Comparison of ENCODE assay signal across 11 cellular contexts in genomic region chr6:85680388-85680787, GRCh38. TPM values are rescaled to one million over a fixed set of nuclear protein-coding genes. Genes with fewer than 3 reads are reported as not detected.
DNase-seq lines count a peak whose midpoint lies in the region; ATAC-seq and TF ChIP-seq lines count a peak whose summit lies in the region.
"Had no signal": no experiment of that assay in that cellular context is flagged by ENCODE, and none has a peak within 500 bp of the region (broad histone marks: within the 10 kb centered on the region; RNA-seq: fewer than 3 reads in every experiment).

No MANE protein-coding gene starts in this region.

- H3F3A ChIP-seq in SU-DHL-6 (ENCODE audit: insufficient read depth), result peaks cover 32% of the 10 kb centered on the region

- H3K36me3 ChIP-seq in CD4-positive, CD25-positive, alpha-beta regulatory T cell (ENCODE audit: control insufficient read depth, insufficient read depth, low read length), result peaks cover 3% of the 10 kb centered on the region
- H3K36me3 ChIP-seq in SU-DHL-6 (ENCODE audit: low read length), result peaks cover 26% of the 10 kb centered on the region

- H3K9ac ChIP-seq in SU-DHL-6 (ENCODE audit: low read length), result peak overlapping the region; percentile 98

- H3K79me2 ChIP-seq in SU-DHL-6 (ENCODE audit: insufficient read depth, low read length), result peaks cover 43% of the 10 kb centered on the region

- H4K20me1 ChIP-seq in SU-DHL-6 (ENCODE audit: low read depth, low read length), result peaks cover 25% of the 10 kb centered on the region

- H3K9me2 ChIP-seq in SU-DHL-6 (replicated peaks; ENCODE audit: insufficient read depth, low read length), result no peaks in the 10 kb centered on the region

- H3K27ac ChIP-seq in CD4-positive, CD25-positive, alpha-beta regulatory T cell (ENCODE audit: insufficient read depth, low read length, poor library complexity, severe bottlenecking), result peak overlapping the region; percentile 93
- H3K27ac ChIP-seq in HL-60 (replicated peaks) (peak overlapping the region; percentile 97), SU-DHL-6 (ENCODE audit: low read depth, low read length) (peak overlapping the region; percentile 91; the same call in 1 of the 2 replicates)

- intact Hi-C loops in CD14-positive monocyte (cut with micrococcal nuclease), result no loop called here

- H3K9me3 ChIP-seq in CD4-positive, CD25-positive, alpha-beta regulatory T cell (ENCODE audit: control insufficient read depth in 2 of 2, low read length in 2 of 2), result no peaks in the 10 kb centered on the region
- H3K9me3 ChIP-seq in SU-DHL-6 (ENCODE audit: insufficient read depth, low read length), result no peaks in the 10 kb centered on the region; the same call in 1 of the 2 replicates

- peaks cover 27% of the 10 kb centered on the region for H3K4me1 ChIP-seq in CD4-positive, CD25-positive, alpha-beta regulatory T cell (ENCODE audit: control insufficient read depth, insufficient read depth, low read length, poor library complexity, severe bottlenecking)

- no peaks in the 10 kb centered on the region for H3K27me3 ChIP-seq in CD4-positive, CD25-positive, alpha-beta regulatory T cell (ENCODE audit: control insufficient read depth, insufficient read depth, low read length)
- H3K27me3 ChIP-seq in HL-60 (ENCODE audit: insufficient read depth, poor library complexity, severe bottlenecking) (no peaks in the 10 kb centered on the region), SU-DHL-6 (ENCODE audit: low read length) (no peaks in the 10 kb centered on the region)

- peak overlapping the region; percentile 94 for H3K4me2 ChIP-seq in SU-DHL-6 (ENCODE audit: low read depth, low read length, poor library complexity, severe bottlenecking)

- no peak for ATAC-seq in CD4-positive, CD25-positive, alpha-beta regulatory T cell (ENCODE audit: low read depth in 2 of 2)

- peaks cover 15 to 30% (median 24%) of the 10 kb centered on the region in 4 donors for H3K4me1 Mint-ChIP-seq in CD4-positive, CD25-positive, alpha-beta regulatory T cell
- H3K4me1 Mint-ChIP-seq in CD14-positive monocyte, result peaks cover 34% of the 10 kb centered on the region

- peak overlapping the region; percentile 3 to 99 (median 70) for H3K4me3 Mint-ChIP-seq in CD4-positive, CD25-positive, alpha-beta regulatory T cell
- no peak overlapping the region for H3K4me3 Mint-ChIP-seq in CD14-positive monocyte

- TF ChIP-seq CTCF in HL-60 (IDR thresholded peaks at IDR 0.05; ENCODE audit: insufficient read depth, low read length) (no peak), SU-DHL-6 (IDR thresholded peaks at IDR 0.05; ENCODE audit: insufficient read depth, low read length, poor library complexity, severe bottlenecking) (no peak), CD14-positive monocyte (IDR thresholded peaks at IDR 0.05) (no peak)

- H3K9me3 Mint-ChIP-seq in CD4-positive, CD25-positive, alpha-beta regulatory T cell, result peaks cover 0 to 1% (median 0%) of the 10 kb centered on the region in 7 donors
- peaks cover 0 to 3% (median 0%) of the 10 kb centered on the region in 7 donors for H3K9me3 Mint-ChIP-seq in CD14-positive monocyte

- H3K27me3 Mint-ChIP-seq in CD4-positive, CD25-positive, alpha-beta regulatory T cell, result peaks cover 5% of the 10 kb centered on the region
- no peaks in the 10 kb centered on the region for H3K27me3 Mint-ChIP-seq in CD14-positive monocyte (ENCODE audit: low read depth in 3 of 3)

- DNase-seq in CD4-positive, CD25-positive, alpha-beta regulatory T cell, result no peak
- DNase-seq in HL-60 (ENCODE audit: low read depth in 1 of 2, low spot score in 1 of 2) (peak; percentile 18 to 40), glomerular visceral epithelial cell (ENCODE audit: extremely low spot score) (peak; percentile 7), CD14-positive monocyte (ENCODE audit: low spot score) (no peak), GDM1 (lab: John Stamatoyannopoulos, UW) (no peak), NCI-H526 (lab: John Stamatoyannopoulos, UW) (no peak), NCI-H510A treated with DMSO at 0.1 percent for 48 hours (lab: John Stamatoyannopoulos, UW) (no peak)
- DNase-seq: activated T-cell treated with anti-CD3 and anti-CD28 coated beads, Interleukin-2, amount 50 U/mL, for 1 hour; effector CD4-positive, alpha-beta T cell had no signal

- peaks cover 15% of the 10 kb centered on the region for H3K36me3 Mint-ChIP-seq in CD4-positive, CD25-positive, alpha-beta regulatory T cell
- peaks cover 2 to 5% of the 10 kb centered on the region in 2 donors for H3K36me3 Mint-ChIP-seq in CD14-positive monocyte

- H2AFZ ChIP-seq in SU-DHL-6 (ENCODE audit: low read depth, low read length, severe bottlenecking), result peak overlapping the region; percentile 27

- peak overlapping the region in 1 of 3 donors; percentile 17 for H3K27ac Mint-ChIP-seq in CD4-positive, CD25-positive, alpha-beta regulatory T cell
- peak overlapping the region in 1 of 7 donors; percentile 36 for H3K27ac Mint-ChIP-seq in CD14-positive monocyte

- peak overlapping the region; percentile 85 for H3K4me3 ChIP-seq in CD4-positive, CD25-positive, alpha-beta regulatory T cell (ENCODE audit: low read depth, low read length)
- H3K4me3 ChIP-seq in HL-60 (replicated peaks; ENCODE audit: insufficient read depth, low read length) (peak overlapping the region; percentile 54), SU-DHL-6 (ENCODE audit: insufficient read depth, low read length, poor library complexity, severe bottlenecking) (peak overlapping the region; percentile 73)
- H3K4me3 ChIP-seq: lung had no signal

RNA-seq across cellular contexts. Expression of gene SYNCRIP, which starts 37.7 kb away (rescaled TPM):
- total RNA-seq in CD4-positive, CD25-positive, alpha-beta regulatory T cell, result 82.3 TPM
- polyA plus RNA-seq in CD4-positive, CD25-positive, alpha-beta regulatory T cell, result 10 to 100 TPM; 56.4 to 76.5 (median 71.0) TPM
- 10 to 100 TPM; 36.6 to 41.4 TPM for polyA plus RNA-seq in CD14-positive monocyte

Comparison
In these comparisons a context has a peak if more than half of its experiments do, and no peak if none do; other contexts are left out.
1. DNase-seq: peak in HL-60 (2 of 2) and glomerular visceral epithelial cell (single experiment); none in CD4-positive, CD25-positive, alpha-beta regulatory T cell (0 of 3), CD14-positive monocyte (single experiment), GDM1 (single experiment), NCI-H526 (0 of 2) and NCI-H510A treated with DMSO at 0.1 percent for 48 hours (single experiment).
2. H3K4me3 Mint-ChIP-seq: peak in CD4-positive, CD25-positive, alpha-beta regulatory T cell (4 of 4); none in CD14-positive monocyte (0 of 2).
3. Peak in every context shown above with its lines, with median percentiles within 50 percentile points of each other: H3K27ac ChIP-seq and H3K4me3 ChIP-seq.